In the genomic region with DNA sequence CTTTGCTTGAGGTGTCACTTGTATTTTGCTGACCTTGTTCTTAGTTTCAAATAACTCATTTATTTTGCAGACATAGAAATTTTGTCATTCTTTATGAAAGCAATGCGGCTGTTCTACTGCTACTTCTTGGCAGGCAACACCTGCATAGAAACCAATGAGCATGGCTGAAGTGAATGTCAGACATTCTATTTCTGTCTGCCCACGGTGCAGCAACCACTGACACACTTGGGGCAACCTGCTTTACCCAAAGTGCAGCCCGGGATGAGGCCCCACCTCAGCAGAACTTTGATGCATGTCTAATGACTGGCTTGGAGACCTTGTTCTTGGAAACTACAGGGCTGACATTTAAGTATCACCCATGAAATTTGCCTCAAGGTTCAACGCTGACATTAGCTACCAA, we compare ENCODE assay signal across 15 cellular contexts.
A peak's percentile ranks its signal among the peaks of the same experiment; 100 is the strongest.
DNase-seq lines count a peak whose midpoint lies in the region; ATAC-seq and TF ChIP-seq lines count a peak whose summit lies in the region.
"Had no signal": no experiment of that assay in that cellular context is flagged by ENCODE, and none has a peak within 500 bp of the region (broad histone marks: within the 10 kb centered on the region; RNA-seq: fewer than 3 reads in every experiment).

No MANE protein-coding gene starts in this region.

- no peak overlapping the region for H2AFZ ChIP-seq in KMS-11 (ENCODE audit: low read depth)

- peak overlapping the region; percentile 71 for H3K27ac ChIP-seq in KMS-11
- peak overlapping the region; percentile 80 to 95 (median 83) for H3K27ac ChIP-seq in thyroid gland
- H3K27ac ChIP-seq: BLaER1 treated with 17β-estradiol and CSF1 and Interleukin-3, amounts not matched to agents 10 nM and 100 nM; colonic mucosa had no signal

- H3K9me3 ChIP-seq in thyroid gland, result no peaks in the 10 kb centered on the region
- H3K9me3 ChIP-seq: BLaER1 treated with 17β-estradiol and CSF1 and Interleukin-3, amounts not matched to agents 10 nM and 100 nM; colonic mucosa; SK-N-SH had no signal

- intact Hi-C loops in thyroid gland (cut with DNase I), result no loop called here

- H3K4me3 ChIP-seq in KMS-11 (IDR thresholded peaks at IDR 0.05; ENCODE audit: insufficient read depth, low read depth, low read length) (no peak overlapping the region), thyroid gland (replicated peaks in 1 of 3) (no peak overlapping the region)
- H3K4me3 ChIP-seq: BLaER1 treated with 17β-estradiol and CSF1 and Interleukin-3, amounts not matched to agents 10 nM and 100 nM; colonic mucosa had no signal

- no peaks in the 10 kb centered on the region for H3K36me3 ChIP-seq in KMS-11 (ENCODE audit: insufficient read depth)
- no peaks in the 10 kb centered on the region for H3K36me3 ChIP-seq in thyroid gland
- H3K36me3 ChIP-seq: colonic mucosa had no signal

- ATAC-seq in GM18907 (IDR thresholded peaks at IDR 0.05; ENCODE audit: unreplicated experiment) (peak; percentile 61), GM21619 (IDR thresholded peaks at IDR 0.05; ENCODE audit: unreplicated experiment) (peak; percentile 80)
- ATAC-seq: activated CD8-positive, alpha-beta memory T cell treated with anti-CD3 and anti-CD28 coated beads, Interleukin-2, amount 10 ng/mL, durations not matched to agents 7 days and 5 days had no signal

- no peaks in the 10 kb centered on the region for H3K27me3 ChIP-seq in KMS-11 (ENCODE audit: insufficient read depth, low read depth)
- no peaks in the 10 kb centered on the region for H3K27me3 ChIP-seq in thyroid gland
- H3K27me3 ChIP-seq: BLaER1 treated with 17β-estradiol and CSF1 and Interleukin-3, amounts not matched to agents 10 nM and 100 nM; colonic mucosa had no signal

- WGBS in thyroid gland, 2 donors, result 45 to 55% methylated on average over 4 of the region's 4 CpGs

- no peaks in the 10 kb centered on the region for H4K20me1 ChIP-seq in KMS-11 (ENCODE audit: insufficient read depth)

- H3K79me2 ChIP-seq in KMS-11 (ENCODE audit: insufficient read depth, low read depth), result no peaks in the 10 kb centered on the region

- peak overlapping the region; percentile 41; the same call in 1 of the 2 replicates for H3K4me2 ChIP-seq in KMS-11
- H3K4me2 ChIP-seq: BLaER1 treated with 17β-estradiol and CSF1 and Interleukin-3, amounts not matched to agents 10 nM and 100 nM; SK-N-SH had no signal

- TF ChIP-seq CTCF in KMS-11 (conservative IDR thresholded peaks at IDR 0.05; ENCODE audit: low read depth, low read length) (no peak), thyroid gland (IDR thresholded peaks at IDR 0.05) (no peak)

- DNase-seq in thyroid gland (peak in 1 of 2 donors; percentile 54), retina (no peak), A172 (ENCODE audit: low spot score) (no peak), T1000 (lab: John Stamatoyannopoulos, UW) (no peak)
- DNase-seq: activated CD8-positive, alpha-beta memory T cell treated with anti-CD3 and anti-CD28 coated beads, Interleukin-2, amount 10 ng/mL, durations not matched to agents 7 days and 5 days; activated effector memory CD4-positive, alpha-beta T cell treated with anti-CD3 and anti-CD28 coated beads, Interleukin-2, amount 50 U/mL, for 16 hours; colonic mucosa; DMS153; HFFc6; NCI-H226; SK-N-SH had no signal

- H3K9ac ChIP-seq in KMS-11, result no peak overlapping the region
- H3K9ac ChIP-seq: BLaER1 treated with 17β-estradiol and CSF1 and Interleukin-3, amounts not matched to agents 10 nM and 100 nM; SK-N-SH had no signal

- peaks cover 44% of the 10 kb centered on the region for H3K4me1 ChIP-seq in KMS-11 (ENCODE audit: low read depth, poor library complexity, severe bottlenecking)
- H3K4me1 ChIP-seq in thyroid gland, result peaks cover 16 to 19% of the 10 kb centered on the region in 2 donors
- H3K4me1 ChIP-seq: BLaER1 treated with 17β-estradiol and CSF1 and Interleukin-3, amounts not matched to agents 10 nM and 100 nM; colonic mucosa had no signal

- peak in 1 of 2 donors; percentile 22 for TF ChIP-seq POLR2A in thyroid gland (IDR thresholded peaks at IDR 0.05)
